ENCODE assay signal across 36 cellular contexts in genomic region chr4:17517664-17518063, GRCh38. TPM values are rescaled to one million over a fixed set of nuclear protein-coding genes. Genes with fewer than 3 reads are reported as not detected.
DNase-seq lines count a peak whose midpoint lies in the region; ATAC-seq, FAIRE-seq and TF ChIP-seq lines count a peak whose summit lies in the region.
"Had no signal": no experiment of that assay in that cellular context is flagged by ENCODE, and none has a peak within 500 bp of the region (broad histone marks: within the 10 kb centered on the region; RNA-seq: fewer than 3 reads in every experiment).

No MANE protein-coding gene starts in this region.

- peak; percentile 17; the same call in 2 of the 3 replicates for ATAC-seq in HepG2
- ATAC-seq in right lobe of liver = no peak
- ATAC-seq in GM18870 (IDR thresholded peaks at IDR 0.05; ENCODE audit: unreplicated experiment) = no peak
- ATAC-seq: activated CD8-positive, alpha-beta T cell treated with anti-CD3 and anti-CD28 coated beads for 36 hours; activated naive CD4-positive, alpha-beta T cell treated with anti-CD3 and anti-CD28 coated beads, Interleukin-2, amount 50 U/mL, for 72 hours; activated T-helper 17 cell treated with anti-CD3 and anti-CD28 coated beads, Interleukin-2, amount 50 U/mL, for 72 hours; HCT116; K562; lower lobe of right lung; naive thymus-derived CD8-positive, alpha-beta T cell; Right ventricle myocardium inferior; SK-N-SH treated with all-trans-retinoic acid at 6 μM for 48 hours; T-helper 17 cell had no signal

- TF ChIP-seq CTCF in HepG2 (CRISPR knock-in tag; IDR thresholded peaks at IDR 0.05) (no peak), right lobe of liver (IDR thresholded peaks at IDR 0.05) (no peak), dorsolateral prefrontal cortex (IDR thresholded peaks at IDR 0.05 in 54 of 56, conservative IDR thresholded peaks at IDR 0.05 in 2 of 56; ENCODE audit: low read depth in 1 of 56, partially characterized antibody in 56 of 56) (no peak)

- CTCF ChIA-PET in HepG2 (lab: Yijun Ruan, JAX; ENCODE audit: low intra/inter-chr PET ratio, low total read pairs) = no interaction called here

- intact Hi-C loops in HepG2 (cut with micrococcal nuclease; ENCODE audit: unreplicated experiment) (loop anchor here (10.0 kb wide), 1 partner anchor 117 kb away; no protein-coding TSS in a partner anchor), right lobe of liver (cut with DNase I) (no loop called here), dorsolateral prefrontal cortex (cut with DNase I) (no loop called here)

- H3K4me1 ChIP-seq in HepG2 (ENCODE audit: insufficient read depth, low read length) (peaks cover 57% of the 10 kb centered on the region), right lobe of liver (peaks cover 0 to 27% (median 9%) of the 10 kb centered on the region in 4 donors)
- H3K4me1 ChIP-seq: prostate gland had no signal

- 15% methylated on average over 5 of the region's 5 CpGs for WGBS in HepG2 (ENCODE audit: low lambda C conversion rate)
- 82% methylated on average over 3 of the region's 5 CpGs for WGBS in right lobe of liver (ENCODE audit: insufficient coverage, low coverage, low lambda C conversion rate, missing lambda C conversion rate)

- TF ChIP-seq POLR2A in HepG2 (IDR thresholded peaks at IDR 0.05; ENCODE audit: insufficient read depth in 1 of 2, low read depth in 2 of 2, low read length in 2 of 2) (no peak), right lobe of liver (IDR thresholded peaks at IDR 0.05) (no peak)

- H3K4me3 ChIP-seq in HepG2 (replicated peaks in 1 of 3; ENCODE audit: insufficient read depth in 1 of 3, low read depth in 2 of 3, low read length in 3 of 3) (no peak overlapping the region), right lobe of liver (no peak overlapping the region), dorsolateral prefrontal cortex (no peak overlapping the region)
- H3K4me3 ChIP-seq: K562, lower lobe of right lung, PC-9, prostate gland, upper lobe of left lung had no signal

- no peaks in the 10 kb centered on the region for H4K20me1 ChIP-seq in HepG2 (ENCODE audit: insufficient read depth, low read length)

- H3K27ac ChIP-seq in HepG2 (ENCODE audit: extremely low read length, insufficient read depth, low read length) = no peak overlapping the region
- no peak overlapping the region for H3K27ac ChIP-seq in right lobe of liver
- peak overlapping the region in 58 of 59 donors; percentile 48 to 99 (median 96) for H3K27ac ChIP-seq in dorsolateral prefrontal cortex
- H3K27ac ChIP-seq: lower lobe of right lung, PC-9, prostate gland, upper lobe of left lung had no signal

- no peak for TF ChIP-seq RAD21 in HepG2 (CRISPR knock-in tag; IDR thresholded peaks at IDR 0.05)

- peak overlapping the region; percentile 49 for H2AFZ ChIP-seq in HepG2 (ENCODE audit: low read length)
- H2AFZ ChIP-seq: PC-9 had no signal

- POLR2A ChIA-PET in HepG2 (lab: Yijun Ruan, JAX) = no interaction called here

- TF ChIP-seq EP300 in HepG2 (IDR thresholded peaks at IDR 0.05; ENCODE audit: low read depth in 2 of 2, low read length in 2 of 2) = no peak
- no peak for TF ChIP-seq EP300 in HepG2 (CRISPR knock-in tag; IDR thresholded peaks at IDR 0.05; ENCODE audit: borderline replicate concordance)

- FAIRE-seq in HepG2 (lab: Jason Lieb, UNC) = no peak
- FAIRE-seq: colon, GM12892, K562 had no signal

- H3K4me2 ChIP-seq in HepG2 (ENCODE audit: low read depth, low read length) = peak overlapping the region; percentile 71
- H3K4me2 ChIP-seq: PC-9 had no signal

- H3K36me3 ChIP-seq in HepG2 (replicated peaks in 1 of 2; ENCODE audit: control insufficient read depth in 1 of 2, insufficient read depth in 2 of 2, low read length in 2 of 2) (no peaks in the 10 kb centered on the region), right lobe of liver (no peaks in the 10 kb centered on the region)
- H3K36me3 ChIP-seq: lower lobe of right lung, prostate gland, upper lobe of left lung had no signal

- DNase-seq in HepG2 (ENCODE audit: low spot score) (no peak), right lobe of liver (no peak), dorsolateral prefrontal cortex (peak in 1 of 10 donors; percentile 24), islet precursor cell (peak; percentile 77), UCSD-AML1 (lab: John Stamatoyannopoulos, UW; ENCODE audit: unreplicated experiment) (no peak), superior temporal gyrus (ENCODE audit: extremely low spot score) (no peak)
- DNase-seq in activated CD4-positive, alpha-beta T cell treated with anti-CD3 and anti-CD28 coated beads, Interleukin-2, amount 50 U/mL, for 48 hours = no peak
- DNase-seq: 8988T; activated CD8-positive, alpha-beta T cell treated with anti-CD3 and anti-CD28 coated beads for 36 hours; amygdala; effector CD8-positive, alpha-beta T cell; lower lobe of right lung; naive thymus-derived CD8-positive, alpha-beta T cell; NCI-H1092 treated with DMSO at 0.1 percent for 48 hours; NCI-H2029; NCI-H524; NK-92 treated with Interleukin-12 subunit alpha and Interleukin-12 subunit beta, amount 100 ng/mL, for 24 hours; occipital lobe; PC-9; stimulated activated CD4-positive, alpha-beta T cell treated with anti-CD3 and anti-CD28 coated beads, Interleukin-4, amount 100 ng/mL, for 4 hours; T-helper 17 cell; upper lobe of left lung had no signal

- H3K9me3 ChIP-seq in HepG2 (ENCODE audit: low read length) (no peaks in the 10 kb centered on the region), right lobe of liver (no peaks in the 10 kb centered on the region)
- H3K9me3 ChIP-seq: lower lobe of right lung, prostate gland, upper lobe of left lung had no signal

- BruUV-seq in HepG2 (replicated peaks; lab: Mats Ljungman, UMichigan) = no TSS peak

- in situ Hi-C loops in HepG2 (cut with HindIII; ENCODE audit: extremely low pct_ligation_motif_present, low pct_unique_long_range_greater_than_20kb) = no loop called here

- H3K27me3 ChIP-seq in HepG2 (ENCODE audit: control insufficient read depth in 1 of 2, insufficient read depth in 2 of 2, low read length in 2 of 2) = no peaks in the 10 kb centered on the region; a peak in 1 of 5 replicates
- H3K27me3 ChIP-seq in right lobe of liver = no peaks in the 10 kb centered on the region
- H3K27me3 ChIP-seq in dorsolateral prefrontal cortex = no peaks in the 10 kb centered on the region
- H3K27me3 ChIP-seq: upper lobe of left lung had no signal

- H3K79me2 ChIP-seq in HepG2 (ENCODE audit: insufficient read depth, low read length) = no peaks in the 10 kb centered on the region

- H3K9ac ChIP-seq in HepG2 (ENCODE audit: insufficient read depth, low read depth, low read length) = no peak overlapping the region; the same call in 1 of the 2 replicates

RNA-seq across cellular contexts. Expression of gene CLRN2, which starts 2.7 kb away (rescaled TPM):
- not detected in 2 replicates for total RNA-seq in HepG2 (2016; rRNA removed; fragmentation: Illumina TruSeq; extraction: Trizol)
- total RNA-seq in HepG2 (2016; cell fraction: cytosol; rRNA removed; fragmentation: Illumina TruSeq; extraction: Trizol; ENCODE audit: low read depth) = not detected in 2 replicates
- not detected in 2 replicates for total RNA-seq in HepG2 (2016; cell fraction: insoluble cytoplasmic fraction; rRNA removed; fragmentation: Illumina TruSeq; extraction: Trizol)
- total RNA-seq in HepG2 (2016; cell fraction: membrane; rRNA removed; fragmentation: Illumina TruSeq; extraction: Trizol) = not detected in 2 replicates
- total RNA-seq in HepG2 (2016; cell fraction: nucleus; rRNA removed; fragmentation: Illumina TruSeq; extraction: Trizol) = not detected in 2 replicates
- not detected in 2 replicates for polyA plus RNA-seq in HepG2 (2011; rRNA removed)
- not detected in 2 replicates for polyA plus RNA-seq in HepG2 (2011; cell fraction: cytosol; rRNA removed)
- 0.31 TPM in 1 of 2 replicates, not detected in the other for polyA plus RNA-seq in HepG2 (2011; cell fraction: nucleus; rRNA removed)
- 0.27 TPM in 1 of 2 replicates, not detected in the other for polyA plus RNA-seq in HepG2 (2012)
- polyA plus RNA-seq in HepG2 (2016; cell fraction: cytosol; fragmentation: Illumina TruSeq; extraction: Trizol; ENCODE audit: low read depth) = not detected in 2 replicates
- polyA plus RNA-seq in HepG2 (2016; cell fraction: insoluble cytoplasmic fraction; fragmentation: Illumina TruSeq; extraction: Trizol; ENCODE audit: low read depth) = not detected in 2 replicates
- polyA plus RNA-seq in HepG2 (2016; cell fraction: membrane; fragmentation: Illumina TruSeq; extraction: Trizol; ENCODE audit: low read depth) = not detected in 2 replicates
- not detected in 2 replicates for polyA plus RNA-seq in HepG2 (2016; cell fraction: nucleus; fragmentation: Illumina TruSeq; extraction: Trizol; ENCODE audit: insufficient read depth, low read depth)
- polyA minus RNA-seq in HepG2 (2011; rRNA and poly(A)+ RNA removed; ENCODE audit: low replicate concordance) = not detected in 2 replicates
- not detected in 2 replicates for polyA minus RNA-seq in HepG2 (2011; cell fraction: cytosol; rRNA and poly(A)+ RNA removed)
- not detected in 2 replicates for polyA minus RNA-seq in HepG2 (2011; cell fraction: nucleus; rRNA and poly(A)+ RNA removed)
- total RNA-seq in right lobe of liver = not detected
- total RNA-seq in dorsolateral prefrontal cortex = not detected
- total RNA-seq: activated CD8-positive, alpha-beta T cell treated with anti-CD3 and anti-CD28 coated beads for 36 hours; activated naive CD4-positive, alpha-beta T cell treated with anti-CD3 and anti-CD28 coated beads, Interleukin-2, amount 50 U/mL, for 72 hours; activated T-helper 17 cell treated with anti-CD3 and anti-CD28 coated beads, Interleukin-2, amount 50 U/mL, for 72 hours; epithelial cell of proximal tubule; K562; kidney epithelial cell; lower lobe of right lung; M059J; mononuclear cell; naive thymus-derived CD8-positive, alpha-beta T cell; occipital lobe; PC-9; prostate gland; Right ventricle myocardium inferior; T-helper 17 cell; upper lobe of left lung had no signal
- polyA plus RNA-seq: K562; naive thymus-derived CD8-positive, alpha-beta T cell had no signal

RNA-seq across cellular contexts. Expression of gene QDPR, which starts 5.8 kb away (rescaled TPM):
- 9.9 and 32.4 TPM in 2 replicates for total RNA-seq in HepG2 (2016; rRNA removed; fragmentation: Illumina TruSeq; extraction: Trizol)
- 5.2 and 5.9 TPM in 2 replicates for total RNA-seq in HepG2 (2016; cell fraction: cytosol; rRNA removed; fragmentation: Illumina TruSeq; extraction: Trizol; ENCODE audit: low read depth)
- total RNA-seq in HepG2 (2016; cell fraction: insoluble cytoplasmic fraction; rRNA removed; fragmentation: Illumina TruSeq; extraction: Trizol) = 10.8 and 29.3 TPM in 2 replicates
- total RNA-seq in HepG2 (2016; cell fraction: membrane; rRNA removed; fragmentation: Illumina TruSeq; extraction: Trizol) = 21.9 and 22.0 TPM in 2 replicates
- total RNA-seq in HepG2 (2016; cell fraction: nucleus; rRNA removed; fragmentation: Illumina TruSeq; extraction: Trizol) = 16.5 and 17.7 TPM in 2 replicates
- polyA plus RNA-seq in HepG2 (2011; rRNA removed) = 84.0 and 95.5 TPM in 2 replicates
- polyA plus RNA-seq in HepG2 (2011; cell fraction: cytosol; rRNA removed) = 88.8 and 113 TPM in 2 replicates
- 38.4 and 46.2 TPM in 2 replicates for polyA plus RNA-seq in HepG2 (2011; cell fraction: nucleus; rRNA removed)
- polyA plus RNA-seq in HepG2 (2012) = 78.4 and 108 TPM in 2 replicates
- polyA plus RNA-seq in HepG2 (2016; cell fraction: cytosol; fragmentation: Illumina TruSeq; extraction: Trizol; ENCODE audit: low read depth) = 28.6 and 35.0 TPM in 2 replicates
- 102 and 112 TPM in 2 replicates for polyA plus RNA-seq in HepG2 (2016; cell fraction: insoluble cytoplasmic fraction; fragmentation: Illumina TruSeq; extraction: Trizol; ENCODE audit: low read depth)
- polyA plus RNA-seq in HepG2 (2016; cell fraction: membrane; fragmentation: Illumina TruSeq; extraction: Trizol; ENCODE audit: low read depth) = 43.5 and 45.2 TPM in 2 replicates
- 50.5 and 56.3 TPM in 2 replicates for polyA plus RNA-seq in HepG2 (2016; cell fraction: nucleus; fragmentation: Illumina TruSeq; extraction: Trizol; ENCODE audit: insufficient read depth, low read depth)
- 32.0 and 89.7 TPM in 2 replicates for polyA minus RNA-seq in HepG2 (2011; rRNA and poly(A)+ RNA removed; ENCODE audit: low replicate concordance)
- 39.3 and 42.6 TPM in 2 replicates for polyA minus RNA-seq in HepG2 (2011; cell fraction: cytosol; rRNA and poly(A)+ RNA removed)
- polyA minus RNA-seq in HepG2 (2011; cell fraction: nucleus; rRNA and poly(A)+ RNA removed) = 66.9 and 70.4 TPM in 2 replicates
- total RNA-seq in right lobe of liver = 100 to 1,000 TPM in 2 of 6 experiments, 10 to 100 TPM in 4; 43.4 to 154 (median 81.5) TPM
- 1,000 to 10,000 TPM in 1 of 120 experiments, 100 to 1,000 TPM in 119; 164 to 1,204 (median 436) TPM for total RNA-seq in dorsolateral prefrontal cortex

RNA-seq across cellular contexts. Expression of gene LAP3, which starts 59.3 kb away (rescaled TPM):
- total RNA-seq in HepG2 (2016; rRNA removed; fragmentation: Illumina TruSeq; extraction: Trizol) (125 and 177 TPM in 2 replicates), right lobe of liver (100 to 1,000 TPM in 4 of 6 experiments, 10 to 100 TPM in 2; 70.9 to 138 (median 102) TPM), dorsolateral prefrontal cortex (100 to 1,000 TPM in 1 of 120 experiments, 10 to 100 TPM in 119; 29.7 to 116 (median 52.0) TPM)
- 15.4 and 16.0 TPM in 2 replicates for total RNA-seq in HepG2 (2016; cell fraction: cytosol; rRNA removed; fragmentation: Illumina TruSeq; extraction: Trizol; ENCODE audit: low read depth)
- total RNA-seq in HepG2 (2016; cell fraction: insoluble cytoplasmic fraction; rRNA removed; fragmentation: Illumina TruSeq; extraction: Trizol) = 126 and 179 TPM in 2 replicates
- total RNA-seq in HepG2 (2016; cell fraction: membrane; rRNA removed; fragmentation: Illumina TruSeq; extraction: Trizol) = 26.0 and 30.3 TPM in 2 replicates
- total RNA-seq in HepG2 (2016; cell fraction: nucleus; rRNA removed; fragmentation: Illumina TruSeq; extraction: Trizol) = 64.4 and 68.5 TPM in 2 replicates
- 90.5 and 106 TPM in 2 replicates for polyA plus RNA-seq in HepG2 (2011; rRNA removed)
- polyA plus RNA-seq in HepG2 (2011; cell fraction: cytosol; rRNA removed) = 74.5 and 100 TPM in 2 replicates
- 37.3 and 46.1 TPM in 2 replicates for polyA plus RNA-seq in HepG2 (2011; cell fraction: nucleus; rRNA removed)
- polyA plus RNA-seq in HepG2 (2012) = 128 and 190 TPM in 2 replicates
- 10.5 and 11.8 TPM in 2 replicates for polyA plus RNA-seq in HepG2 (2016; cell fraction: cytosol; fragmentation: Illumina TruSeq; extraction: Trizol; ENCODE audit: low read depth)
- polyA plus RNA-seq in HepG2 (2016; cell fraction: insoluble cytoplasmic fraction; fragmentation: Illumina TruSeq; extraction: Trizol; ENCODE audit: low read depth) = 153 and 156 TPM in 2 replicates
- polyA plus RNA-seq in HepG2 (2016; cell fraction: membrane; fragmentation: Illumina TruSeq; extraction: Trizol; ENCODE audit: low read depth) = 17.8 and 21.9 TPM in 2 replicates
- 62.6 and 62.9 TPM in 2 replicates for polyA plus RNA-seq in HepG2 (2016; cell fraction: nucleus; fragmentation: Illumina TruSeq; extraction: Trizol; ENCODE audit: insufficient read depth, low read depth)
- polyA minus RNA-seq in HepG2 (2011; rRNA and poly(A)+ RNA removed; ENCODE audit: low replicate concordance) = 16.6 and 36.0 TPM in 2 replicates
- polyA minus RNA-seq in HepG2 (2011; cell fraction: cytosol; rRNA and poly(A)+ RNA removed) = 59.6 and 67.2 TPM in 2 replicates
- polyA minus RNA-seq in HepG2 (2011; cell fraction: nucleus; rRNA and poly(A)+ RNA removed) = 98.4 and 124 TPM in 2 replicates

Comparison
In these comparisons a context has a peak if more than half of its experiments do, and no peak if none do; other contexts are left out.
1. H3K27ac ChIP-seq: peak in dorsolateral prefrontal cortex (58 of 59); none in HepG2 (single experiment) and right lobe of liver (0 of 3).